27 cellular contexts compared by ENCODE assay signal in the genomic region with DNA sequence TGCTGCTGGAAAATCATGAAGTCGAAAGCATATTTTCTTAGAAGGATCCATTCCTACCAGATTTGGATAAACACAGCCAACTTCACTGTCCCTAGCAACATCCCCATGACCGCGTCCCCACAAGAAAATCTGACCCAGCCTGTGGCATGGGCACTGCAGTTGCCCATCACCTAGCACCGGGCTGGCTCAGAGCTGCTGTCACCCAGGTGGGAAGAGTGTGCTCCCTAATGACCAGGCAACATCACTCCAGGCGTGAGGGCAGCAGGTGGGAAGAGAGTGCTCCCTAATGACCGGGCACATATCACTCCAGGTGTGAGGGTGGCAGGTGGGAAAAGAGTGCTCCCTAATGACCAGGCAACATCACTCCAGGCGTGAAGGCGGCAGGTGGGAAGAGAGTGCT.
"Had no signal": no experiment of that assay in that cellular context is flagged by ENCODE, and none has a peak within 500 bp of the region (broad histone marks: within the 10 kb centered on the region; RNA-seq: fewer than 3 reads in every experiment).

No MANE protein-coding gene starts in this region.

- H3K9me3 ChIP-seq: colonic mucosa, esophagus squamous epithelium, gastrocnemius medialis, heart right ventricle, left lung, lower lobe of right lung, mucosa of descending colon had no signal

- H3K4me3 ChIP-seq: colonic mucosa, esophagus squamous epithelium, gastrocnemius medialis, heart right ventricle, left lung, lower lobe of right lung, mucosa of descending colon had no signal

- H3K9me3 Mint-ChIP-seq: dendritic cell treated with granulocyte-macrophage colony-stimulating factor and Interleukin-4, amounts not matched to agents 40 ng/mL and 50 ng/mL, for 4 days; effector memory CD8-positive, alpha-beta T cell; endodermal cell; mesothelial cell of epicardium had no signal

- ATAC-seq: effector memory CD8-positive, alpha-beta T cell; esophagus mucosa; gastrocnemius medialis; heart right ventricle; left cardiac atrium; left lung; left ventricle myocardium superior; lower lobe of right lung; mucosa of descending colon had no signal

- H3K36me3 Mint-ChIP-seq: mesothelial cell of epicardium had no signal

- H3K27ac ChIP-seq: colonic mucosa, epithelial cell of prostate, esophagus squamous epithelium, gastrocnemius medialis, heart right ventricle, left lung, lower lobe of right lung had no signal

- DNase-seq: colonic mucosa; cortex of kidney; effector CD8-positive, alpha-beta T cell; effector memory CD8-positive, alpha-beta T cell; endodermal cell; erythroblast; esophagus squamous epithelium; foreskin fibroblast; foreskin melanocyte; gastrocnemius medialis; glutamatergic neuron; head of caudate nucleus; heart right ventricle; hippocampal formation; left cardiac atrium; left ventricle myocardium superior; lower lobe of right lung; mesenchymal stem cell; mucosa of descending colon had no signal

- H3K27me3 ChIP-seq: colonic mucosa, esophagus squamous epithelium, gastrocnemius medialis, left lung had no signal

- FAIRE-seq: endometrium, islet of Langerhans, keratinocyte had no signal

- H3K27ac Mint-ChIP-seq: dendritic cell treated with granulocyte-macrophage colony-stimulating factor and Interleukin-4, amounts not matched to agents 40 ng/mL and 50 ng/mL, for 4 days; effector memory CD8-positive, alpha-beta T cell; endodermal cell; mesothelial cell of epicardium had no signal

- H3K4me1 Mint-ChIP-seq: endodermal cell, mesothelial cell of epicardium had no signal

- H3K27me3 Mint-ChIP-seq: dendritic cell treated with granulocyte-macrophage colony-stimulating factor and Interleukin-4, amounts not matched to agents 40 ng/mL and 50 ng/mL, for 4 days had no signal

- H3K36me3 ChIP-seq: colonic mucosa, esophagus squamous epithelium, gastrocnemius medialis, heart right ventricle, left lung, lower lobe of right lung had no signal

- H3K4me3 Mint-ChIP-seq: dendritic cell treated with granulocyte-macrophage colony-stimulating factor and Interleukin-4, amounts not matched to agents 40 ng/mL and 50 ng/mL, for 4 days; effector memory CD8-positive, alpha-beta T cell; endodermal cell; mesothelial cell of epicardium had no signal

- H3K4me1 ChIP-seq: colonic mucosa, esophagus squamous epithelium, gastrocnemius medialis, heart right ventricle, left lung, lower lobe of right lung had no signal
